ENCODE assay signal across 15 cellular contexts in genomic region chr6:28782113-28782673, GRCh38.
A peak's percentile ranks its signal among the peaks of the same experiment; 100 is the strongest.
DNase-seq lines count a peak whose midpoint lies in the region; ATAC-seq, FAIRE-seq and TF ChIP-seq lines count a peak whose summit lies in the region.
"Had no signal": no experiment of that assay in that cellular context is flagged by ENCODE, and none has a peak within 500 bp of the region (broad histone marks: within the 10 kb centered on the region; RNA-seq: fewer than 3 reads in every experiment).

No MANE protein-coding gene starts in this region.

- CTCF ChIA-PET in naive thymus-derived CD4-positive, alpha-beta T cell (lab: Charles Lee): no interaction called here

- no peak for TF ChIP-seq POLR2A in erythroblast (IDR thresholded peaks at IDR 0.05; ENCODE audit: low read length)

- H2AFZ ChIP-seq in Loucy (ENCODE audit: low read length): peak overlapping the region; percentile 45; the same call in 1 of the 2 replicates

- no peak for DNase-seq in stimulated activated naive CD8-positive, alpha-beta T cell treated with anti-CD3 and anti-CD28 coated beads, Interleukin-15, amount 100 ng/mL, for 72 hours
- DNase-seq in stimulated activated naive CD8-positive, alpha-beta T cell treated with anti-CD3 and anti-CD28 coated beads, Interleukin-15, Interleukin-2, amounts not matched to agents 100 U/mL and 50 U/mL, for 24 hours: no peak
- DNase-seq in effector memory CD8-positive, alpha-beta T cell: no peak
- DNase-seq in stimulated activated naive B cell treated with anti-CD40 and anti-IgM and Interleukin-4, amounts not matched to agents 10 μg/mL and 1 μg/mL and 100 μg/mL, for 72 hours: no peak
- DNase-seq in naive thymus-derived CD4-positive, alpha-beta T cell: no peak
- DNase-seq in erythroblast (lab: John Stamatoyannopoulos, UW) (no peak), pancreas (no peak)
- DNase-seq: activated CD4-positive, alpha-beta memory T cell treated with anti-CD3 and anti-CD28 coated beads for 36 hours; DMS 273 treated with DMSO at 0.1 percent for 48 hours; NCI-H1092 treated with DMSO at 0.1 percent for 48 hours; NCI-H82; SIG-M5 had no signal

- H3K4me1 Mint-ChIP-seq in stimulated activated naive CD8-positive, alpha-beta T cell treated with anti-CD3 and anti-CD28 coated beads, Interleukin-15, amount 100 ng/mL, for 72 hours: peaks cover 30% of the 10 kb centered on the region
- H3K4me1 Mint-ChIP-seq in effector memory CD8-positive, alpha-beta T cell (ENCODE audit: low read depth in 2 of 2): peaks cover 6 to 8% of the 10 kb centered on the region in 2 donors
- H3K4me1 Mint-ChIP-seq in stimulated activated naive B cell treated with anti-CD40 and anti-IgM and Interleukin-4, amounts not matched to agents 10 μg/mL and 1 μg/mL and 100 μg/mL, for 72 hours: peaks cover 4 to 12% of the 10 kb centered on the region in 2 donors
- H3K4me1 Mint-ChIP-seq in naive thymus-derived CD4-positive, alpha-beta T cell: peaks cover 0 to 10% (median 6%) of the 10 kb centered on the region in 7 donors

- peak overlapping the region; percentile 72 to 75 for H3K4me3 Mint-ChIP-seq in stimulated activated naive CD8-positive, alpha-beta T cell treated with anti-CD3 and anti-CD28 coated beads, Interleukin-15, amount 100 ng/mL, for 72 hours
- peak overlapping the region; percentile 60 to 68 for H3K4me3 Mint-ChIP-seq in effector memory CD8-positive, alpha-beta T cell
- peak overlapping the region; percentile 74 to 75 for H3K4me3 Mint-ChIP-seq in stimulated activated naive B cell treated with anti-CD40 and anti-IgM and Interleukin-4, amounts not matched to agents 10 μg/mL and 1 μg/mL and 100 μg/mL, for 72 hours
- H3K4me3 Mint-ChIP-seq in naive thymus-derived CD4-positive, alpha-beta T cell: peak overlapping the region in 1 of 10 donors; percentile 45
- H3K4me3 Mint-ChIP-seq: activated CD4-positive, alpha-beta memory T cell treated with anti-CD3 and anti-CD28 coated beads for 36 hours had no signal

- 16 to 23% methylated on average over 5 of the region's 5 CpGs for WGBS in pancreas, 2 donors

- no peak for ATAC-seq in stimulated activated naive CD8-positive, alpha-beta T cell treated with anti-CD3 and anti-CD28 coated beads, Interleukin-15, amount 100 ng/mL, for 72 hours
- no peak for ATAC-seq in stimulated activated naive CD8-positive, alpha-beta T cell treated with anti-CD3 and anti-CD28 coated beads, Interleukin-15, Interleukin-2, amounts not matched to agents 100 U/mL and 50 U/mL, for 24 hours
- no peak for ATAC-seq in effector memory CD8-positive, alpha-beta T cell (replicated peaks)
- no peak for ATAC-seq in stimulated activated naive B cell treated with anti-CD40 and anti-IgM and Interleukin-4, amounts not matched to agents 10 μg/mL and 1 μg/mL and 100 μg/mL, for 72 hours (replicated peaks)
- no peak for ATAC-seq in naive thymus-derived CD4-positive, alpha-beta T cell
- no peak for ATAC-seq in pancreas

- H3K27ac ChIP-seq in naive thymus-derived CD4-positive, alpha-beta T cell (ENCODE audit: low read depth, low read length): no peak overlapping the region
- H3K27ac ChIP-seq in pancreas: no peak overlapping the region
- H3K27ac ChIP-seq: epithelial cell of prostate had no signal

- H3F3A ChIP-seq in Loucy (ENCODE audit: low read depth): no peaks in the 10 kb centered on the region

- POLR2A ChIA-PET in naive thymus-derived CD4-positive, alpha-beta T cell (lab: Charles Lee): no interaction called here

- H3K9me3 ChIP-seq in Loucy (ENCODE audit: insufficient read depth, low read depth, low read length) (no peaks in the 10 kb centered on the region), pancreas (no peaks in the 10 kb centered on the region)
- H3K9me3 ChIP-seq in naive thymus-derived CD4-positive, alpha-beta T cell (ENCODE audit: control insufficient read depth in 2 of 3, low read length in 3 of 3): peaks cover 0 to 6% (median 0%) of the 10 kb centered on the region in 3 experiments

- no peaks in the 10 kb centered on the region for H3K36me3 ChIP-seq in Loucy (ENCODE audit: insufficient read depth, low read length)
- no peaks in the 10 kb centered on the region for H3K36me3 ChIP-seq in naive thymus-derived CD4-positive, alpha-beta T cell (ENCODE audit: control insufficient read depth in 2 of 3, insufficient read depth in 3 of 3, low read length in 3 of 3)
- no peaks in the 10 kb centered on the region for H3K36me3 ChIP-seq in pancreas

- no peaks in the 10 kb centered on the region for H3K9me2 ChIP-seq in Loucy (replicated peaks; ENCODE audit: low read depth, low read length)

- H3K9me3 Mint-ChIP-seq in stimulated activated naive CD8-positive, alpha-beta T cell treated with anti-CD3 and anti-CD28 coated beads, Interleukin-15, amount 100 ng/mL, for 72 hours: peaks cover 13 to 39% of the 10 kb centered on the region in 2 donors
- H3K9me3 Mint-ChIP-seq in effector memory CD8-positive, alpha-beta T cell: peaks cover 3 to 16% of the 10 kb centered on the region in 2 donors
- H3K9me3 Mint-ChIP-seq in stimulated activated naive B cell treated with anti-CD40 and anti-IgM and Interleukin-4, amounts not matched to agents 10 μg/mL and 1 μg/mL and 100 μg/mL, for 72 hours: peaks cover 8 to 21% of the 10 kb centered on the region in 2 donors
- peaks cover 8 to 95% (median 37%) of the 10 kb centered on the region in 11 donors for H3K9me3 Mint-ChIP-seq in naive thymus-derived CD4-positive, alpha-beta T cell

- no peaks in the 10 kb centered on the region for H3K4me1 ChIP-seq in Loucy (ENCODE audit: insufficient read depth, low read length, poor library complexity, severe bottlenecking)
- H3K4me1 ChIP-seq in naive thymus-derived CD4-positive, alpha-beta T cell (ENCODE audit: control insufficient read depth in 2 of 2, insufficient read depth in 2 of 2, low read length in 2 of 2): peaks cover 0 to 4% of the 10 kb centered on the region in 2 donors
- no peaks in the 10 kb centered on the region for H3K4me1 ChIP-seq in pancreas

- TF ChIP-seq CTCF in Loucy (conservative IDR thresholded peaks at IDR 0.05; ENCODE audit: low read length): no peak
- no peak for TF ChIP-seq CTCF in pancreas (IDR thresholded peaks at IDR 0.05)

- H3K4me2 ChIP-seq in Loucy (ENCODE audit: low read depth, low read length, poor library complexity, severe bottlenecking): no peak overlapping the region

- peaks cover 16% of the 10 kb centered on the region for H3K36me3 Mint-ChIP-seq in effector memory CD8-positive, alpha-beta T cell (ENCODE audit: insufficient read depth)
- peaks cover 14 to 25% of the 10 kb centered on the region in 2 donors for H3K36me3 Mint-ChIP-seq in stimulated activated naive B cell treated with anti-CD40 and anti-IgM and Interleukin-4, amounts not matched to agents 10 μg/mL and 1 μg/mL and 100 μg/mL, for 72 hours
- peaks cover 4 to 47% (median 12%) of the 10 kb centered on the region in 5 donors for H3K36me3 Mint-ChIP-seq in naive thymus-derived CD4-positive, alpha-beta T cell

- H3K27ac Mint-ChIP-seq in stimulated activated naive CD8-positive, alpha-beta T cell treated with anti-CD3 and anti-CD28 coated beads, Interleukin-15, amount 100 ng/mL, for 72 hours: no peak overlapping the region
- no peak overlapping the region for H3K27ac Mint-ChIP-seq in effector memory CD8-positive, alpha-beta T cell
- H3K27ac Mint-ChIP-seq in stimulated activated naive B cell treated with anti-CD40 and anti-IgM and Interleukin-4, amounts not matched to agents 10 μg/mL and 1 μg/mL and 100 μg/mL, for 72 hours: peak overlapping the region; percentile 90
- peak overlapping the region in 2 of 9 donors; percentile 34 to 42 for H3K27ac Mint-ChIP-seq in naive thymus-derived CD4-positive, alpha-beta T cell
- H3K27ac Mint-ChIP-seq: activated CD4-positive, alpha-beta memory T cell treated with anti-CD3 and anti-CD28 coated beads for 36 hours had no signal

- intact Hi-C loops in naive thymus-derived CD4-positive, alpha-beta T cell (cut with micrococcal nuclease): loop anchor here in 1 of 2 donors (10.0 kb wide), 2 partner anchors 147 to 1487 kb away; no protein-coding TSS in a partner anchor
- intact Hi-C loops in pancreas (cut with DNase I): no loop called here

- H3K79me2 ChIP-seq in Loucy (ENCODE audit: insufficient read depth, low read length): no peaks in the 10 kb centered on the region

- FAIRE-seq in pancreas (lab: Jason Lieb, UNC): no peak
- FAIRE-seq: colon had no signal

- no peak overlapping the region for H3K9ac ChIP-seq in Loucy (ENCODE audit: low read depth, low read length, poor library complexity, severe bottlenecking)

- H3K4me3 ChIP-seq in Loucy (ENCODE audit: low read length, poor library complexity, severe bottlenecking) (no peak overlapping the region), pancreas (no peak overlapping the region)
- no peak overlapping the region for H3K4me3 ChIP-seq in naive thymus-derived CD4-positive, alpha-beta T cell (ENCODE audit: low read length)

- H3K27me3 ChIP-seq in Loucy (ENCODE audit: insufficient read depth, low read length, poor library complexity, severe bottlenecking) (no peaks in the 10 kb centered on the region), pancreas (peaks cover 8 to 79% (median 23%) of the 10 kb centered on the region in 4 donors)
- H3K27me3 ChIP-seq in naive thymus-derived CD4-positive, alpha-beta T cell (ENCODE audit: control insufficient read depth in 2 of 2, insufficient read depth in 2 of 2, low read length in 2 of 2): peaks cover 21 to 60% of the 10 kb centered on the region in 2 donors

- H3K27me3 Mint-ChIP-seq in stimulated activated naive CD8-positive, alpha-beta T cell treated with anti-CD3 and anti-CD28 coated beads, Interleukin-15, amount 100 ng/mL, for 72 hours: peaks cover 97% of the 10 kb centered on the region
- H3K27me3 Mint-ChIP-seq in effector memory CD8-positive, alpha-beta T cell: peaks cover 93 to 98% of the 10 kb centered on the region in 2 donors
- peaks cover 78 to 89% of the 10 kb centered on the region in 2 donors for H3K27me3 Mint-ChIP-seq in stimulated activated naive B cell treated with anti-CD40 and anti-IgM and Interleukin-4, amounts not matched to agents 10 μg/mL and 1 μg/mL and 100 μg/mL, for 72 hours
- H3K27me3 Mint-ChIP-seq in naive thymus-derived CD4-positive, alpha-beta T cell: peaks cover 89 to 96% (median 92%) of the 10 kb centered on the region in 5 donors

- no peaks in the 10 kb centered on the region for H4K20me1 ChIP-seq in Loucy (ENCODE audit: insufficient read depth, low read length, poor library complexity, severe bottlenecking)
